In the genomic region with DNA sequence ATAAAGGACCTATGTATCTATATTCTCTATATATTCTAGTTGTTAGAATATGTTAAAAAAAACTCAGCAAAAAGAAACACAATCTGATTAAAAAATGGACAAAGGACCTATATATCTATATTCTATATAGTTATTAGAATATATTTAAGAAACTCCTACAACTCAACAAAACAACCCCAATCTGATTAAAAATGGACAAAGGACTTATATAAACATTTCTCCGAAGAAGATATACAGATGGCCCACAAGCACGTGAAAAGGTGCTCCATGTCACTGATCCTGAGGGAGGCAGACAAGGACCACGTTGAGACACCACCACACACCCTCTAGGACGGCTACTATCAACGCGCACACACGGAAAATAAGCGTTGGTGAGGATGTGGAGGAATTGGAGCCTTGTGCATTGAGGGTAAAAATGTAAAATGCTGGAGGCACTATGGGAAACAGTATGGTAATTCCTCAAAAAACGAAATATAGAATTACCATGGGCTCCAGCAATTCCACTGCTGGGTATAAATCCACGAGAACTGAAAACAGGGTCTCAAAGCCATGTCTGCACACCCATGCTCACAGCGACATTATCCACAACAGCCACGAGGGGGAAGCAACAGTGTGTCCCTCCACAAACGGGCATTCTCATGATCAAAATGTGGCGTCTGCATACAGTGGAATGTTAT, we compare ENCODE assay signal across 8 cellular contexts. TPM values are rescaled to one million over a fixed set of nuclear protein-coding genes. Genes with fewer than 3 reads are reported as not detected.
A peak's percentile ranks its signal among the peaks of the same experiment; 100 is the strongest.
DNase-seq lines count a peak whose midpoint lies in the region; ATAC-seq lines count a peak whose summit lies in the region.

No MANE protein-coding gene starts in this region.

- peak; percentile 61 for DNase-seq in GM19238 (ENCODE audit: insufficient read length, low spot score)
- DNase-seq in NCI-H82 (lab: John Stamatoyannopoulos, UW) = peak; percentile 90
- DNase-seq in activated CD4-positive, alpha-beta memory T cell treated with anti-CD3 and anti-CD28 coated beads, Interleukin-2, amount 10 ng/mL, durations not matched to agents 7 days and 5 days = peak; percentile 60
- peak; percentile 87 for DNase-seq in epidermal melanocyte (ENCODE audit: insufficient read length, low spot score)
- DNase-seq in stimulated activated CD8-positive, alpha-beta memory T cell treated with anti-CD3 and anti-CD28 coated beads, Interleukin-7, amount 100 ng/mL, for 24 hours (ENCODE audit: low read depth) = peak; percentile 19

- no peaks in the 10 kb centered on the region for H3K79me2 ChIP-seq in ACC112 (ENCODE audit: control insufficient read depth, insufficient read depth, low read length, unreplicated experiment)

- H3K27me3 ChIP-seq in ACC112 (ENCODE audit: insufficient read depth, low read length) = no peaks in the 10 kb centered on the region
- no peaks in the 10 kb centered on the region for H3K27me3 ChIP-seq in muscle layer of duodenum (ENCODE audit: low read depth, low read length)

- no peak overlapping the region for H3K27ac ChIP-seq in ACC112 (ENCODE audit: low read depth, low read length)
- no peak overlapping the region for H3K27ac ChIP-seq in muscle layer of duodenum (ENCODE audit: low read length)

- POLR2A ChIA-PET in activated CD4-positive, alpha-beta memory T cell treated with anti-CD3 and anti-CD28 coated beads, Interleukin-2, amount 10 ng/mL, durations not matched to agents 7 days and 5 days (lab: Charles Lee) = interaction anchor here (0.6 kb wide), 1 partner anchor 240 kb away, joined by 3 read pairs; a partner anchor contains a TSS

- no peaks in the 10 kb centered on the region for H3K27me3 Mint-ChIP-seq in activated CD4-positive, alpha-beta memory T cell treated with anti-CD3 and anti-CD28 coated beads, Interleukin-2, amount 10 ng/mL, durations not matched to agents 7 days and 5 days

- no peak overlapping the region for H3K27ac Mint-ChIP-seq in activated CD4-positive, alpha-beta memory T cell treated with anti-CD3 and anti-CD28 coated beads, Interleukin-2, amount 10 ng/mL, durations not matched to agents 7 days and 5 days

- CTCF ChIA-PET in activated CD4-positive, alpha-beta memory T cell treated with anti-CD3 and anti-CD28 coated beads, Interleukin-2, amount 10 ng/mL, durations not matched to agents 7 days and 5 days (lab: Charles Lee) = interaction anchor here (0.7 to 1.8 kb wide), 2 partner anchors 60 to 154 kb away, joined by 3 to 5 read pairs; a partner anchor contains a TSS

- H3K9me3 ChIP-seq in muscle layer of duodenum (ENCODE audit: control insufficient read depth in 1 of 2, low read length in 2 of 2) = no peaks in the 10 kb centered on the region

- H3K36me3 ChIP-seq in ACC112 (ENCODE audit: insufficient read depth, low read length) (no peaks in the 10 kb centered on the region), muscle layer of duodenum (ENCODE audit: control insufficient read depth in 1 of 2, insufficient read depth in 2 of 2, low read length in 2 of 2) (no peaks in the 10 kb centered on the region)

- no peak overlapping the region for H2AFZ ChIP-seq in ACC112 (ENCODE audit: low read length, unreplicated experiment)

- no peak for ATAC-seq in HG02759 (IDR thresholded peaks at IDR 0.05; ENCODE audit: unreplicated experiment)

- H3K9me3 Mint-ChIP-seq in activated CD4-positive, alpha-beta memory T cell treated with anti-CD3 and anti-CD28 coated beads, Interleukin-2, amount 10 ng/mL, durations not matched to agents 7 days and 5 days = no peaks in the 10 kb centered on the region

- no peaks in the 10 kb centered on the region for H3K36me3 Mint-ChIP-seq in activated CD4-positive, alpha-beta memory T cell treated with anti-CD3 and anti-CD28 coated beads, Interleukin-2, amount 10 ng/mL, durations not matched to agents 7 days and 5 days (ENCODE audit: low read depth)

- H3K4me3 Mint-ChIP-seq in activated CD4-positive, alpha-beta memory T cell treated with anti-CD3 and anti-CD28 coated beads, Interleukin-2, amount 10 ng/mL, durations not matched to agents 7 days and 5 days = no peak overlapping the region

- H3K4me3 ChIP-seq in ACC112 (ENCODE audit: low read depth, low read length) (peak overlapping the region; percentile 64), muscle layer of duodenum (ENCODE audit: low read depth in 1 of 2, low read length in 2 of 2) (peak overlapping the region; percentile 20 to 41)

- H3K4me1 Mint-ChIP-seq in activated CD4-positive, alpha-beta memory T cell treated with anti-CD3 and anti-CD28 coated beads, Interleukin-2, amount 10 ng/mL, durations not matched to agents 7 days and 5 days = peaks cover 5% of the 10 kb centered on the region

- peaks cover 4% of the 10 kb centered on the region for H3K4me1 ChIP-seq in ACC112 (ENCODE audit: control insufficient read depth, insufficient read depth, low read length, unreplicated experiment)
- peaks cover 1 to 4% of the 10 kb centered on the region in 2 donors for H3K4me1 ChIP-seq in muscle layer of duodenum (ENCODE audit: control insufficient read depth in 1 of 2, insufficient read depth in 2 of 2, low read length in 2 of 2)

RNA-seq across cellular contexts. Expression of a gene that starts 22.7 kb away (rescaled TPM):
- 10 to 100 TPM; 17.3 to 17.5 TPM for total RNA-seq in activated CD4-positive, alpha-beta memory T cell treated with anti-CD3 and anti-CD28 coated beads, Interleukin-2, amount 10 ng/mL, durations not matched to agents 7 days and 5 days

RNA-seq across cellular contexts. Expression of a gene that starts 47.1 kb away (rescaled TPM):
- total RNA-seq in activated CD4-positive, alpha-beta memory T cell treated with anti-CD3 and anti-CD28 coated beads, Interleukin-2, amount 10 ng/mL, durations not matched to agents 7 days and 5 days = 10 to 100 TPM; 62.5 to 66.3 TPM

Comparison
In these comparisons a context has a peak if more than half of its experiments do, and no peak if none do; other contexts are left out.
1. DNase-seq: peak in every context shown above with its lines; median percentile 90 in NCI-H82; 87 in epidermal melanocyte; 61 in GM19238; 60 in activated CD4-positive, alpha-beta memory T cell treated with anti-CD3 and anti-CD28 coated beads, Interleukin-2, amount 10 ng/mL, durations not matched to agents 7 days and 5 days; 19 in stimulated activated CD8-positive, alpha-beta memory T cell treated with anti-CD3 and anti-CD28 coated beads, Interleukin-7, amount 100 ng/mL, for 24 hours.